Comparison of ENCODE assay signal across 11 cellular contexts in genomic region chr21:44710756-44711326, GRCh38. TPM values are rescaled to one million over a fixed set of nuclear protein-coding genes. Genes with fewer than 3 reads are reported as not detected.
DNase-seq lines count a peak whose midpoint lies in the region; ATAC-seq and TF ChIP-seq lines count a peak whose summit lies in the region.
"Had no signal": no experiment of that assay in that cellular context is flagged by ENCODE, and none has a peak within 500 bp of the region (broad histone marks: within the 10 kb centered on the region; RNA-seq: fewer than 3 reads in every experiment).

No MANE protein-coding gene starts in this region.

- DNase-seq in H7 (peak; percentile 78), NCI-H2029 (lab: John Stamatoyannopoulos, UW) (peak; percentile 92), A172 (ENCODE audit: low spot score) (no peak), MG63 (no peak), erythroblast (lab: John Stamatoyannopoulos, UW) (no peak)
- DNase-seq in naive thymus-derived CD4-positive, alpha-beta T cell: no peak
- DNase-seq: gastrocnemius medialis, NCI-H226 had no signal

- H3K27me3 Mint-ChIP-seq in activated T-helper 17 cell treated with anti-CD3 and anti-CD28 coated beads, Interleukin-2, amount 50 U/mL, for 72 hours: peaks cover 39% of the 10 kb centered on the region
- peaks cover 63 to 95% (median 74%) of the 10 kb centered on the region in 5 donors for H3K27me3 Mint-ChIP-seq in naive thymus-derived CD4-positive, alpha-beta T cell

- no peaks in the 10 kb centered on the region for H3K36me3 Mint-ChIP-seq in activated T-helper 17 cell treated with anti-CD3 and anti-CD28 coated beads, Interleukin-2, amount 50 U/mL, for 72 hours (ENCODE audit: low read depth)
- H3K36me3 Mint-ChIP-seq in naive thymus-derived CD4-positive, alpha-beta T cell: peaks cover 0 to 10% (median 3%) of the 10 kb centered on the region in 5 donors

- no peak for TF ChIP-seq POLR2A in erythroblast (IDR thresholded peaks at IDR 0.05; ENCODE audit: low read length)

- CTCF ChIA-PET in naive thymus-derived CD4-positive, alpha-beta T cell (lab: Charles Lee): no interaction called here

- H3K4me3 Mint-ChIP-seq in activated T-helper 17 cell treated with anti-CD3 and anti-CD28 coated beads, Interleukin-2, amount 50 U/mL, for 72 hours: peak overlapping the region; percentile 65
- peak overlapping the region in 9 of 10 donors; percentile 38 to 80 (median 73) for H3K4me3 Mint-ChIP-seq in naive thymus-derived CD4-positive, alpha-beta T cell

- peaks cover 83% of the 10 kb centered on the region for H3K27me3 ChIP-seq in H7 (ENCODE audit: control insufficient read depth, insufficient read depth, low read length)
- H3K27me3 ChIP-seq in naive thymus-derived CD4-positive, alpha-beta T cell (ENCODE audit: control insufficient read depth in 2 of 2, insufficient read depth in 2 of 2, low read length in 2 of 2): peaks cover 8 to 32% of the 10 kb centered on the region in 2 donors
- H3K27me3 ChIP-seq in MG63: peaks cover 75% of the 10 kb centered on the region

- peaks cover 22% of the 10 kb centered on the region for H3K4me1 Mint-ChIP-seq in activated T-helper 17 cell treated with anti-CD3 and anti-CD28 coated beads, Interleukin-2, amount 50 U/mL, for 72 hours
- peaks cover 11 to 52% (median 27%) of the 10 kb centered on the region in 7 donors for H3K4me1 Mint-ChIP-seq in naive thymus-derived CD4-positive, alpha-beta T cell

- H3K9me3 Mint-ChIP-seq in activated T-helper 17 cell treated with anti-CD3 and anti-CD28 coated beads, Interleukin-2, amount 50 U/mL, for 72 hours: no peaks in the 10 kb centered on the region
- peaks cover 0 to 13% (median 7%) of the 10 kb centered on the region in 11 donors for H3K9me3 Mint-ChIP-seq in naive thymus-derived CD4-positive, alpha-beta T cell

- no peak for ATAC-seq in activated T-helper 17 cell treated with anti-CD3 and anti-CD28 coated beads, Interleukin-2, amount 50 U/mL, for 72 hours (replicated peaks)
- no peak for ATAC-seq in naive thymus-derived CD4-positive, alpha-beta T cell
- ATAC-seq in GM19328 (IDR thresholded peaks at IDR 0.05; ENCODE audit: unreplicated experiment): no peak
- ATAC-seq: gastrocnemius medialis had no signal

- intact Hi-C loops in naive thymus-derived CD4-positive, alpha-beta T cell (cut with micrococcal nuclease): loop anchor here in 1 of 2 donors (5.0 kb wide), 2 partner anchors 94 to 129 kb away; partner anchors contain the start of gene KRTAP10-5

- H3K4me3 ChIP-seq in H7 (ENCODE audit: insufficient read depth, low read depth, low read length): peak overlapping the region; percentile 22
- peak overlapping the region; percentile 5 for H3K4me3 ChIP-seq in naive thymus-derived CD4-positive, alpha-beta T cell (ENCODE audit: low read length)
- H3K4me3 ChIP-seq in MG63: no peak overlapping the region
- H3K4me3 ChIP-seq: gastrocnemius medialis had no signal

- peaks cover 25 to 34% of the 10 kb centered on the region in 2 donors for H3K4me1 ChIP-seq in naive thymus-derived CD4-positive, alpha-beta T cell (ENCODE audit: control insufficient read depth in 2 of 2, insufficient read depth in 2 of 2, low read length in 2 of 2)

- H3K27ac Mint-ChIP-seq in activated T-helper 17 cell treated with anti-CD3 and anti-CD28 coated beads, Interleukin-2, amount 50 U/mL, for 72 hours: no peak overlapping the region
- peak overlapping the region in 2 of 9 donors; percentile 18 to 62 for H3K27ac Mint-ChIP-seq in naive thymus-derived CD4-positive, alpha-beta T cell

- no peaks in the 10 kb centered on the region for H3K36me3 ChIP-seq in H7 (replicated peaks; ENCODE audit: control insufficient read depth, insufficient read depth, low read length)
- peaks cover 0 to 3% (median 0%) of the 10 kb centered on the region in 3 experiments for H3K36me3 ChIP-seq in naive thymus-derived CD4-positive, alpha-beta T cell (ENCODE audit: control insufficient read depth in 2 of 3, insufficient read depth in 3 of 3, low read length in 3 of 3)
- H3K36me3 ChIP-seq in MG63: no peaks in the 10 kb centered on the region
- H3K36me3 ChIP-seq: gastrocnemius medialis had no signal

- H3K9me3 ChIP-seq in naive thymus-derived CD4-positive, alpha-beta T cell (ENCODE audit: control insufficient read depth in 2 of 3, low read length in 3 of 3): peaks cover 0 to 9% (median 4%) of the 10 kb centered on the region in 3 experiments
- no peaks in the 10 kb centered on the region for H3K9me3 ChIP-seq in MG63
- H3K9me3 ChIP-seq: gastrocnemius medialis had no signal

- H3K27ac ChIP-seq in naive thymus-derived CD4-positive, alpha-beta T cell (ENCODE audit: low read depth, low read length): no peak overlapping the region
- H3K27ac ChIP-seq: gastrocnemius medialis had no signal

- POLR2A ChIA-PET in naive thymus-derived CD4-positive, alpha-beta T cell (lab: Charles Lee): interaction anchor here (0.6 to 1.1 kb wide), 2 partner anchors 14 to 200 kb away, joined by 3 to 4 read pairs; no protein-coding TSS in a partner anchor

RNA-seq across cellular contexts. Expression of gene TSPEAR, which starts 0.5 kb away (rescaled TPM):
- 1.0 and 1.8 TPM in 2 replicates for total RNA-seq in H7 (2014; rRNA removed; shearing (Covaris generic))
- under 1 TPM in 1 of 2 donors, not detected in 1; 0.08 TPM for total RNA-seq in activated T-helper 17 cell treated with anti-CD3 and anti-CD28 coated beads, Interleukin-2, amount 50 U/mL, for 72 hours
- not detected for total RNA-seq in naive thymus-derived CD4-positive, alpha-beta T cell
- polyA plus RNA-seq in naive thymus-derived CD4-positive, alpha-beta T cell: under 1 TPM in 1 of 2 donors, not detected in 1; 0.07 TPM
- total RNA-seq in A172 (2014; rRNA removed; shearing (Covaris generic)): 0.17 TPM in 1 of 2 replicates, not detected in the other
- total RNA-seq in MG63 (2014; rRNA removed; shearing (Covaris generic); ENCODE audit: low replicate concordance): not detected in 2 replicates
- total RNA-seq: aorta, gastrocnemius medialis had no signal
- polyA plus RNA-seq: aorta had no signal

RNA-seq across cellular contexts. Expression of gene KRTAP10-12, which starts 13.9 kb away (rescaled TPM):
- not detected in 2 replicates for total RNA-seq in H7 (2014; rRNA removed; shearing (Covaris generic))
- not detected for total RNA-seq in activated T-helper 17 cell treated with anti-CD3 and anti-CD28 coated beads, Interleukin-2, amount 50 U/mL, for 72 hours
- total RNA-seq in naive thymus-derived CD4-positive, alpha-beta T cell: not detected
- polyA plus RNA-seq in naive thymus-derived CD4-positive, alpha-beta T cell: not detected
- not detected in 2 replicates for total RNA-seq in A172 (2014; rRNA removed; shearing (Covaris generic))
- total RNA-seq in MG63 (2014; rRNA removed; shearing (Covaris generic); ENCODE audit: low replicate concordance): not detected in 2 replicates
- total RNA-seq: aorta, gastrocnemius medialis had no signal
- polyA plus RNA-seq: aorta had no signal

RNA-seq across cellular contexts. Expression of gene KRTAP12-1, which starts 28.9 kb away (rescaled TPM):
- 0.17 TPM in 1 of 2 replicates, not detected in the other for total RNA-seq in H7 (2014; rRNA removed; shearing (Covaris generic))
- total RNA-seq in activated T-helper 17 cell treated with anti-CD3 and anti-CD28 coated beads, Interleukin-2, amount 50 U/mL, for 72 hours: not detected
- not detected for total RNA-seq in naive thymus-derived CD4-positive, alpha-beta T cell
- polyA plus RNA-seq in naive thymus-derived CD4-positive, alpha-beta T cell: not detected
- total RNA-seq in A172 (2014; rRNA removed; shearing (Covaris generic)): not detected in 2 replicates
- not detected in 2 replicates for total RNA-seq in MG63 (2014; rRNA removed; shearing (Covaris generic); ENCODE audit: low replicate concordance)
- total RNA-seq: aorta, gastrocnemius medialis had no signal
- polyA plus RNA-seq: aorta had no signal

RNA-seq across cellular contexts. Expression of gene KRTAP12-2, which starts 44.1 kb away (rescaled TPM):
- not detected in 2 replicates for total RNA-seq in H7 (2014; rRNA removed; shearing (Covaris generic))
- total RNA-seq in activated T-helper 17 cell treated with anti-CD3 and anti-CD28 coated beads, Interleukin-2, amount 50 U/mL, for 72 hours: not detected
- not detected for total RNA-seq in naive thymus-derived CD4-positive, alpha-beta T cell
- polyA plus RNA-seq in naive thymus-derived CD4-positive, alpha-beta T cell: not detected
- total RNA-seq in A172 (2014; rRNA removed; shearing (Covaris generic)): not detected in 2 replicates
- total RNA-seq in MG63 (2014; rRNA removed; shearing (Covaris generic); ENCODE audit: low replicate concordance): not detected in 2 replicates
- total RNA-seq: aorta, gastrocnemius medialis had no signal
- polyA plus RNA-seq: aorta had no signal

RNA-seq across cellular contexts. Expression of gene KRTAP12-3, which starts 53.1 kb away (rescaled TPM):
- total RNA-seq in H7 (2014; rRNA removed; shearing (Covaris generic)): not detected in 2 replicates
- total RNA-seq in activated T-helper 17 cell treated with anti-CD3 and anti-CD28 coated beads, Interleukin-2, amount 50 U/mL, for 72 hours: not detected
- total RNA-seq in naive thymus-derived CD4-positive, alpha-beta T cell: 1 to 10 TPM in 1 of 5 experiments, not detected in 4; 1.1 TPM
- polyA plus RNA-seq in naive thymus-derived CD4-positive, alpha-beta T cell: not detected
- not detected in 2 replicates for total RNA-seq in A172 (2014; rRNA removed; shearing (Covaris generic))
- total RNA-seq in MG63 (2014; rRNA removed; shearing (Covaris generic); ENCODE audit: low replicate concordance): not detected in 2 replicates
- total RNA-seq: aorta, gastrocnemius medialis had no signal
- polyA plus RNA-seq: aorta had no signal

Comparison
In these comparisons a context has a peak if more than half of its experiments do, and no peak if none do; other contexts are left out.
1. DNase-seq: peak in H7 (single experiment) and NCI-H2029 (single experiment); none in naive thymus-derived CD4-positive, alpha-beta T cell (0 of 9), A172 (single experiment), MG63 (single experiment) and erythroblast (0 of 2).